Comparison of ENCODE assay signal across 1 cellular context in the genomic region with DNA sequence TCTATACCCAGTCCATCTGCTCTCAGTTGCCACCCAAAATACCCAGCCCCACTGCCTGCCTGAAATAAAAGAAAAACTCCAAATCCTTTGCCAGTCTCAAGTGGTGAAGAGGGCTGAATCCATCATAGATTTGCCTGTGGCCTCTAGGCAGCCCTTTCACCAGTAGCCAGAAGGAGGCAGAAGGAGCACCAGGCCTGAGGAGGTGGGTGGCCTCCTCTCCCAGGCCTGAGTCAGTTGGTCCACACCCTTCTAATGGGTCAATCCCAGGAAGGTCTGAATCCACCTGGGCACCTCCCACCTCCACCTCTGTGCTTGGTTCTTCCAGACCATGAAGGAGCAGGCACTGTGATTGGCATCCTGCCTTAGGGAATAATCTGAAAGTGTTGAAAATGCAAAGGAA.
TF ChIP-seq lines count a peak whose summit lies in the region.

No MANE protein-coding gene starts in this region.

TF ChIP-seq in HepG2, 621 proteins besides CTCF, POLR2A, EP300 and RAD21 (continued from another document):
- TF ChIP-seq, protein P1, sequence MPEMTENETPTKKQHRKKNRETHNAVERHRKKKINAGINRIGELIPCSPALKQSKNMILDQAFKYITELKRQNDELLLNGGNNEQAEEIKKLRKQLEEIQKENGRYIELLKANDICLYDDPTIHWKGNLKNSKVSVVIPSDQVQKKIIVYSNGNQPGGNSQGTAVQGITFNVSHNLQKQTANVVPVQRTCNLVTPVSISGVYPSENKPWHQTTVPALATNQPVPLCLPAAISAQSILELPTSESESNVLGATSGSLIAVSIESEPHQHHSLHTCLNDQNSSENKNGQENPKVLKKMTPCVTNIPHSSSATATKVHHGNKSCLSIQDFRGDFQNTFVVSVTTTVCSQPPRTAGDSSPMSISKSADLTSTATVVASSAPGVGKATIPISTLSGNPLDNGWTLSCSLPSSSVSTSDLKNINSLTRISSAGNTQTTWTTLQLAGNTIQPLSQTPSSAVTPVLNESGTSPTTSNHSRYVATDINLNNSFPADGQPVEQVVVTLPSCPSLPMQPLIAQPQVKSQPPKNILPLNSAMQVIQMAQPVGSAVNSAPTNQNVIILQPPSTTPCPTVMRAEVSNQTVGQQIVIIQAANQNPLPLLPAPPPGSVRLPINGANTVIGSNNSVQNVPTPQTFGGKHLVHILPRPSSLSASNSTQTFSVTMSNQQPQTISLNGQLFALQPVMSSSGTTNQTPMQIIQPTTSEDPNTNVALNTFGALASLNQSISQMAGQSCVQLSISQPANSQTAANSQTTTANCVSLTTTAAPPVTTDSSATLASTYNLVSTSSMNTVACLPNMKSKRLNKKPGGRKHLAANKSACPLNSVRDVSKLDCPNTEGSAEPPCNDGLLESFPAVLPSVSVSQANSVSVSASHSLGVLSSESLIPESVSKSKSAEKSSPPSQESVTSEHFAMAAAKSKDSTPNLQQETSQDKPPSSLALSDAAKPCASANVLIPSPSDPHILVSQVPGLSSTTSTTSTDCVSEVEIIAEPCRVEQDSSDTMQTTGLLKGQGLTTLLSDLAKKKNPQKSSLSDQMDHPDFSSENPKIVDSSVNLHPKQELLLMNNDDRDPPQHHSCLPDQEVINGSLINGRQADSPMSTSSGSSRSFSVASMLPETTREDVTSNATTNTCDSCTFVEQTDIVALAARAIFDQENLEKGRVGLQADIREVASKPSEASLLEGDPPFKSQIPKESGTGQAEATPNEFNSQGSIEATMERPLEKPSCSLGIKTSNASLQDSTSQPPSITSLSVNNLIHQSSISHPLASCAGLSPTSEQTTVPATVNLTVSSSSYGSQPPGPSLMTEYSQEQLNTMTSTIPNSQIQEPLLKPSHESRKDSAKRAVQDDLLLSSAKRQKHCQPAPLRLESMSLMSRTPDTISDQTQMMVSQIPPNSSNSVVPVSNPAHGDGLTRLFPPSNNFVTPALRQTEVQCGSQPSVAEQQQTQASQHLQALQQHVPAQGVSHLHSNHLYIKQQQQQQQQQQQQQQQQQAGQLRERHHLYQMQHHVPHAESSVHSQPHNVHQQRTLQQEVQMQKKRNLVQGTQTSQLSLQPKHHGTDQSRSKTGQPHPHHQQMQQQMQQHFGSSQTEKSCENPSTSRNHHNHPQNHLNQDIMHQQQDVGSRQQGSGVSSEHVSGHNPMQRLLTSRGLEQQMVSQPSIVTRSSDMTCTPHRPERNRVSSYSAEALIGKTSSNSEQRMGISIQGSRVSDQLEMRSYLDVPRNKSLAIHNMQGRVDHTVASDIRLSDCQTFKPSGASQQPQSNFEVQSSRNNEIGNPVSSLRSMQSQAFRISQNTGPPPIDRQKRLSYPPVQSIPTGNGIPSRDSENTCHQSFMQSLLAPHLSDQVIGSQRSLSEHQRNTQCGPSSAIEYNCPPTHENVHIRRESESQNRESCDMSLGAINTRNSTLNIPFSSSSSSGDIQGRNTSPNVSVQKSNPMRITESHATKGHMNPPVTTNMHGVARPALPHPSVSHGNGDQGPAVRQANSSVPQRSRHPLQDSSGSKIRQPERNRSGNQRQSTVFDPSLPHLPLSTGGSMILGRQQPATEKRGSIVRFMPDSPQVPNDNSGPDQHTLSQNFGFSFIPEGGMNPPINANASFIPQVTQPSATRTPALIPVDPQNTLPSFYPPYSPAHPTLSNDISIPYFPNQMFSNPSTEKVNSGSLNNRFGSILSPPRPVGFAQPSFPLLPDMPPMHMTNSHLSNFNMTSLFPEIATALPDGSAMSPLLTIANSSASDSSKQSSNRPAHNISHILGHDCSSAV (CRISPR knock-in tag; IDR thresholded peaks at IDR 0.05; ENCODE audit: borderline replicate concordance), result no peak
- TF ChIP-seq, protein P2, sequence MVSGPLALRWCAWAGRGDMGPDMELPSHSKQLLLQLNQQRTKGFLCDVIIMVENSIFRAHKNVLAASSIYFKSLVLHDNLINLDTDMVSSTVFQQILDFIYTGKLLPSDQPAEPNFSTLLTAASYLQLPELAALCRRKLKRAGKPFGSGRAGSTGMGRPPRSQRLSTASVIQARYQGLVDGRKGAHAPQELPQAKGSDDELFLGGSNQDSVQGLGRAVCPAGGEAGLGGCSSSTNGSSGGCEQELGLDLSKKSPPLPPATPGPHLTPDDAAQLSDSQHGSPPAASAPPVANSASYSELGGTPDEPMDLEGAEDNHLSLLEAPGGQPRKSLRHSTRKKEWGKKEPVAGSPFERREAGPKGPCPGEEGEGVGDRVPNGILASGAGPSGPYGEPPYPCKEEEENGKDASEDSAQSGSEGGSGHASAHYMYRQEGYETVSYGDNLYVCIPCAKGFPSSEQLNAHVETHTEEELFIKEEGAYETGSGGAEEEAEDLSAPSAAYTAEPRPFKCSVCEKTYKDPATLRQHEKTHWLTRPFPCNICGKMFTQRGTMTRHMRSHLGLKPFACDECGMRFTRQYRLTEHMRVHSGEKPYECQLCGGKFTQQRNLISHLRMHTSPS (CRISPR knock-in tag; IDR thresholded peaks at IDR 0.05; ENCODE audit: low read depth), result no peak
- no peak for TF ChIP-seq ZFP1 (CRISPR knock-in tag; IDR thresholded peaks at IDR 0.05)
TF ChIP-seq in HepG2: peak in this region for 0.
